Comparison of ENCODE assay signal across 1 cellular context in the genomic region with DNA sequence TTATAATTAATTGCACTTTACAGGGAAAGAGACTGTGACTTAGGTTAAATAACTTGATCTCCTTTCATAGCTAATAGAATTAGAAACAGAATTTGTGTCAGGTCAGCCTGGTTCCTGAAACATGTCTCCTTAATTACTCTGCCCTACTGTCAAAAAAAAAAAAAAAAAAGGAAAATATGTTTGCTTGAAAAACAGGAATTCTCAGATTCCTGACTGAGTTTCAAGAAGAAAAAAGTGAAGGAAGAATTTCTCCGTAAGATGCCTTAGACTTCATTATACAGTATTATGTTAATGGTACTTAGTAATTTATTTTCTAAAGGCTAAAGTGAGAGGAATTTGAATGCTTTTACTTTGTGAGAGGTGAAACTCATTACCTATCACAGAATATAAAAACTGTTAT.
TF ChIP-seq lines count a peak whose summit lies in the region.

No MANE protein-coding gene starts in this region.

TF ChIP-seq in Ishikawa, 13 proteins besides CTCF, POLR2A, EP300 and RAD21 (continued from another document):
- no peak for TF ChIP-seq FOXM1 (IDR thresholded peaks at IDR 0.05; ENCODE audit: borderline replicate concordance, low read depth)
- TF ChIP-seq, protein P1, sequence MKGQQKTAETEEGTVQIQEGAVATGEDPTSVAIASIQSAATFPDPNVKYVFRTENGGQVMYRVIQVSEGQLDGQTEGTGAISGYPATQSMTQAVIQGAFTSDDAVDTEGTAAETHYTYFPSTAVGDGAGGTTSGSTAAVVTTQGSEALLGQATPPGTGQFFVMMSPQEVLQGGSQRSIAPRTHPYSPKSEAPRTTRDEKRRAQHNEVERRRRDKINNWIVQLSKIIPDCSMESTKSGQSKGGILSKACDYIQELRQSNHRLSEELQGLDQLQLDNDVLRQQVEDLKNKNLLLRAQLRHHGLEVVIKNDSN (IDR thresholded peaks at IDR 0.05): no peak
- TF ChIP-seq CREB1 (IDR thresholded peaks at IDR 0.05; ENCODE audit: low read depth): no peak
- TF ChIP-seq ZBTB7A (IDR thresholded peaks at IDR 0.05; ENCODE audit: low read depth): no peak
- no peak for TF ChIP-seq CEBPB (IDR thresholded peaks at IDR 0.05)
- TF ChIP-seq TAF1 (IDR thresholded peaks at IDR 0.05; ENCODE audit: low read depth): no peak
